In the genomic region with DNA sequence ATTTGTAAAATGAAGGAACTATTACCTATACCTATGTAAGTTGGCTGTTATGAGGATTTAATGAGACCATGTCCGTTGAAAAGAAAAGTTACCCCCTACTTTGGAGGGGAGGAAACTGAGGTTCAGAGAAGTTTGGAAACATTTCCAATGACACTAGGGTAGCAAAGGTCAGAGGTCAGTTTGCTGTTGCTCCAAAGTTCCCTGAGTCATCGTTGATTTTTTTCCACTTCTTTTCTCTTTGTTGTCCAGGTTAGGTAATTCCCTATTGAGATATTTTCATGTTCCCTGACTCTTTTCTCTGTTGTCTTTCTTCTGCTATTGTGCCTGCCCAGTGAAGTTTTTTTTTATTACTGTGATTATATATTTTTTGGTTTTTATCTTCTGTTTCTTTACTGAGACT, we compare ENCODE assay signal across 11 cellular contexts.
"Had no signal": no experiment of that assay in that cellular context is flagged by ENCODE, and none has a peak within 500 bp of the region (broad histone marks: within the 10 kb centered on the region; RNA-seq: fewer than 3 reads in every experiment).

No MANE protein-coding gene starts in this region.

- H2AFZ ChIP-seq: GM23248, GM23338 had no signal

- H3K4me3 ChIP-seq: GM23248, GM23338, HAP-1 had no signal

- H3K27ac Mint-ChIP-seq: GM23338, H9, HFFc6 had no signal

- H3K36me3 ChIP-seq: HAP-1 had no signal

- ATAC-seq: GM23338, HCT116 had no signal

- H3K9me3 ChIP-seq: HAP-1 had no signal

- H3K4me3 Mint-ChIP-seq: GM23338, H9, HFFc6 had no signal

- H3K9ac ChIP-seq: GM23248 had no signal

- H3K4me1 ChIP-seq: HAP-1 had no signal

- H3K4me2 ChIP-seq: GM23338 had no signal

- DNase-seq: GM23248, GOT3, H7, H9, HCEC 1CT, HFFc6 had no signal

- H3K27ac ChIP-seq: GM23248 had no signal

- H3K4me1 Mint-ChIP-seq: GM23338 had no signal

- FAIRE-seq: H1, H54 had no signal
